8 cellular contexts compared by ENCODE assay signal in the genomic region with DNA sequence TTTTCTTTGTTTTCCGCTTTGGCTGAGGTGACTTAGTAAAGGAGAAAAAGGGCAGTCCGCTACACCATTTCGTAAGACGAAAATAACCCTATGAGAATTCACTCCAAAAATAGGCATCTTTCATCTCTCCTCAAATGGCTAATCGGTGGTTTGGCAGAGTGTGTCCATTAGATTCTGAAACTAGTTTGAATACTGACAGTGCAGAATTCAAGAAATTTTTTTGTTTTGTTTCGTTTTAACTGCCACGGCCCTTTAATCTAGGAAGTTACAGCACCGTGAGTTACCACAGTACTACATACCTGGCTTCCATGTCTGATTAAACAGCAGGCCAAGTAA.
DNase-seq lines count a peak whose midpoint lies in the region; ATAC-seq and TF ChIP-seq lines count a peak whose summit lies in the region.

No MANE protein-coding gene starts in this region.

- peak overlapping the region; percentile 75 for H3K4me3 ChIP-seq in AG09309 (ENCODE audit: control insufficient read depth, low read depth, low read length)
- peak overlapping the region; percentile 69 to 97 (median 89) for H3K4me3 ChIP-seq in right lobe of liver

- no peaks in the 10 kb centered on the region for H3K27me3 ChIP-seq in right lobe of liver

- TF ChIP-seq CTCF in AG09309 (IDR thresholded peaks at IDR 0.05; ENCODE audit: control insufficient read depth, insufficient read depth, low read depth, low read length, missing control alignments) = no peak
- TF ChIP-seq CTCF in GM13977 (IDR thresholded peaks at IDR 0.05; ENCODE audit: extremely low read depth, insufficient read depth, missing control alignments) = no peak
- no peak for TF ChIP-seq CTCF in right lobe of liver (IDR thresholded peaks at IDR 0.05)

- intact Hi-C loops in right lobe of liver (cut with DNase I) = no loop called here

- in situ Hi-C loops in GM13977 (cut with MboI; ENCODE audit: low pct_unique_long_range_greater_than_20kb, low sequenced_read_pairs, unreplicated experiment) = no loop called here

- H3K27ac ChIP-seq in right lobe of liver (peak overlapping the region; percentile 80 to 99 (median 92)), temporal lobe (ENCODE audit: low read depth, low read length) (peak overlapping the region; percentile 90)

- 2% methylated on average over 8 of the region's 8 CpGs for WGBS in right lobe of liver (ENCODE audit: insufficient coverage, low coverage, low lambda C conversion rate, missing lambda C conversion rate)

- TF ChIP-seq POLR2A in right lobe of liver (IDR thresholded peaks at IDR 0.05) = no peak

- peaks cover 0 to 12% (median 3%) of the 10 kb centered on the region in 4 donors for H3K4me1 ChIP-seq in right lobe of liver

- H3K9me3 ChIP-seq in right lobe of liver = no peaks in the 10 kb centered on the region

- ATAC-seq in HG02798 (IDR thresholded peaks at IDR 0.05; ENCODE audit: poor library complexity, unreplicated experiment) (peak; percentile 66), right lobe of liver (peak; percentile 7 to 44 (median 23))

- DNase-seq in AG09309 (ENCODE audit: low read depth) (peak; percentile 55), GM13977 (ENCODE audit: low spot score) (peak; percentile 77), NOMO-1 treated with DMSO at 0.1 percent for 48 hours (lab: John Stamatoyannopoulos, UW; ENCODE audit: unreplicated experiment) (peak; percentile 69), cerebellum (ENCODE audit: low spot score) (peak; percentile 36), right lobe of liver (no peak), T1000 (lab: John Stamatoyannopoulos, UW) (no peak)

- H3K36me3 ChIP-seq in right lobe of liver = no peaks in the 10 kb centered on the region

Comparison
In these comparisons a context has a peak if more than half of its experiments do, and no peak if none do; other contexts are left out.
1. DNase-seq: peak in AG09309 (single experiment), GM13977 (single experiment), NOMO-1 treated with DMSO at 0.1 percent for 48 hours (single experiment) and cerebellum (single experiment); none in right lobe of liver (0 of 3) and T1000 (single experiment).